ENCODE assay signal across 24 cellular contexts in genomic region chr4:52586069-52586468, GRCh38.
"Had no signal": no experiment of that assay in that cellular context is flagged by ENCODE, and none has a peak within 500 bp of the region (broad histone marks: within the 10 kb centered on the region; RNA-seq: fewer than 3 reads in every experiment).

No MANE protein-coding gene starts in this region.

- DNase-seq: activated B cell treated with CpG ODN at 0.5 μM for 24 hours; activated CD4-positive, alpha-beta memory T cell treated with anti-CD3 and anti-CD28 coated beads for 36 hours; activated CD4-positive, alpha-beta T cell treated with anti-CD3 and anti-CD28 coated beads for 48 hours; activated effector memory CD4-positive, alpha-beta T cell treated with Interleukin-2 at 50 U/mL for 16 hours; activated naive CD4-positive, alpha-beta T cell treated with anti-CD3 and anti-CD28 coated beads, Interleukin-2, amount 10 ng/mL, durations not matched to agents 7 days and 5 days; activated T-cell treated with anti-CD3 and anti-CD28 coated beads, Interleukin-2, amount 50 U/mL, for 72 hours; anterior cingulate cortex; cortex of kidney; endodermal cell; esophagus squamous epithelium; head of caudate nucleus; islet precursor cell; left colon; lower lobe of right lung; naive thymus-derived CD8-positive, alpha-beta T cell; stimulated activated CD4-positive, alpha-beta T cell treated with anti-CD3 and anti-CD28 coated beads, Interleukin-12 subunit alpha, Interleukin-12 subunit beta, amount 100 ng/mL, for 4 hours; stimulated activated CD4-positive, alpha-beta T cell treated with anti-CD3 and anti-CD28 coated beads, Interleukin-2, amount 100 ng/mL, for 24 hours; stimulated activated naive CD8-positive, alpha-beta T cell treated with anti-CD3 and anti-CD28 coated beads, Interleukin-15, amount 100 ng/mL, for 72 hours; T1000; tibial artery had no signal

- H3K4me3 ChIP-seq: esophagus squamous epithelium, gastroesophageal sphincter, lower lobe of right lung, neural progenitor cell, tibial artery had no signal

- ATAC-seq: activated T-cell treated with anti-CD3 and anti-CD28 coated beads, Interleukin-2, amount 50 U/mL, for 72 hours; gastroesophageal sphincter; left colon; lower lobe of right lung; naive thymus-derived CD8-positive, alpha-beta T cell; stimulated activated effector memory CD8-positive, alpha-beta T cell treated with anti-CD3 and anti-CD28 coated beads, Interleukin-12 subunit alpha, Interleukin-12 subunit beta, amount 100 ng/mL, for 72 hours; stimulated activated naive CD8-positive, alpha-beta T cell treated with anti-CD3 and anti-CD28 coated beads, Interleukin-15, amount 100 ng/mL, for 72 hours had no signal

- H3K4me2 ChIP-seq: neural progenitor cell had no signal

- H3K27ac ChIP-seq: esophagus squamous epithelium, gastroesophageal sphincter, lower lobe of right lung, neural progenitor cell, tibial artery had no signal

- H3K9ac ChIP-seq: neural progenitor cell had no signal

- H3K36me3 Mint-ChIP-seq: activated CD4-positive, alpha-beta memory T cell treated with anti-CD3 and anti-CD28 coated beads for 36 hours; activated naive CD4-positive, alpha-beta T cell treated with anti-CD3 and anti-CD28 coated beads, Interleukin-2, amount 10 ng/mL, durations not matched to agents 7 days and 5 days; neural progenitor cell; stimulated activated effector memory CD8-positive, alpha-beta T cell treated with anti-CD3 and anti-CD28 coated beads, Interleukin-12 subunit alpha, Interleukin-12 subunit beta, amount 100 ng/mL, for 72 hours had no signal

- H2AFZ ChIP-seq: neural progenitor cell had no signal

- H3K27me3 Mint-ChIP-seq: activated CD4-positive, alpha-beta memory T cell treated with anti-CD3 and anti-CD28 coated beads for 36 hours had no signal

- H3K27me3 ChIP-seq: esophagus squamous epithelium, gastroesophageal sphincter, neural progenitor cell, tibial artery had no signal

- H3K4me1 ChIP-seq: esophagus squamous epithelium, gastroesophageal sphincter, lower lobe of right lung had no signal

- H3K27ac Mint-ChIP-seq: activated B cell treated with CpG ODN at 0.5 μM for 24 hours; activated CD4-positive, alpha-beta memory T cell treated with anti-CD3 and anti-CD28 coated beads for 36 hours; activated naive CD4-positive, alpha-beta T cell treated with anti-CD3 and anti-CD28 coated beads, Interleukin-2, amount 10 ng/mL, durations not matched to agents 7 days and 5 days; activated T-cell treated with anti-CD3 and anti-CD28 coated beads, Interleukin-2, amount 50 U/mL, for 72 hours; endodermal cell; neural progenitor cell; stimulated activated effector memory CD8-positive, alpha-beta T cell treated with anti-CD3 and anti-CD28 coated beads, Interleukin-12 subunit alpha, Interleukin-12 subunit beta, amount 100 ng/mL, for 72 hours; stimulated activated naive CD8-positive, alpha-beta T cell treated with anti-CD3 and anti-CD28 coated beads, Interleukin-15, amount 100 ng/mL, for 72 hours; T-helper 1 cell treated with Interleukin-12 subunit alpha and Interleukin-12 subunit beta and Interleukin-4 antibody, amounts not matched to agents 30 μg/mL and 1 μg/mL, for 36 hours had no signal

- H3K4me3 Mint-ChIP-seq: activated B cell treated with CpG ODN at 0.5 μM for 24 hours; activated CD4-positive, alpha-beta memory T cell treated with anti-CD3 and anti-CD28 coated beads for 36 hours; activated naive CD4-positive, alpha-beta T cell treated with anti-CD3 and anti-CD28 coated beads, Interleukin-2, amount 10 ng/mL, durations not matched to agents 7 days and 5 days; activated T-cell treated with anti-CD3 and anti-CD28 coated beads, Interleukin-2, amount 50 U/mL, for 72 hours; endodermal cell; naive thymus-derived CD8-positive, alpha-beta T cell; neural progenitor cell; stimulated activated effector memory CD8-positive, alpha-beta T cell treated with anti-CD3 and anti-CD28 coated beads, Interleukin-12 subunit alpha, Interleukin-12 subunit beta, amount 100 ng/mL, for 72 hours; stimulated activated naive CD8-positive, alpha-beta T cell treated with anti-CD3 and anti-CD28 coated beads, Interleukin-15, amount 100 ng/mL, for 72 hours; T-helper 1 cell treated with Interleukin-12 subunit alpha and Interleukin-12 subunit beta and Interleukin-4 antibody, amounts not matched to agents 30 μg/mL and 1 μg/mL, for 36 hours had no signal

- H3K4me1 Mint-ChIP-seq: activated B cell treated with CpG ODN at 0.5 μM for 24 hours, neural progenitor cell had no signal

- H3K9me3 Mint-ChIP-seq: activated B cell treated with CpG ODN at 0.5 μM for 24 hours; activated CD4-positive, alpha-beta memory T cell treated with anti-CD3 and anti-CD28 coated beads for 36 hours; activated naive CD4-positive, alpha-beta T cell treated with anti-CD3 and anti-CD28 coated beads, Interleukin-2, amount 10 ng/mL, durations not matched to agents 7 days and 5 days; activated T-cell treated with anti-CD3 and anti-CD28 coated beads, Interleukin-2, amount 50 U/mL, for 72 hours; endodermal cell; naive thymus-derived CD8-positive, alpha-beta T cell; neural progenitor cell; stimulated activated effector memory CD8-positive, alpha-beta T cell treated with anti-CD3 and anti-CD28 coated beads, Interleukin-12 subunit alpha, Interleukin-12 subunit beta, amount 100 ng/mL, for 72 hours; stimulated activated naive CD8-positive, alpha-beta T cell treated with anti-CD3 and anti-CD28 coated beads, Interleukin-15, amount 100 ng/mL, for 72 hours; T-helper 1 cell treated with Interleukin-12 subunit alpha and Interleukin-12 subunit beta and Interleukin-4 antibody, amounts not matched to agents 30 μg/mL and 1 μg/mL, for 36 hours had no signal

- H3K9me3 ChIP-seq: esophagus squamous epithelium, gastroesophageal sphincter, lower lobe of right lung, tibial artery had no signal

- H3K36me3 ChIP-seq: esophagus squamous epithelium, gastroesophageal sphincter, lower lobe of right lung, neural progenitor cell, tibial artery had no signal
